In the genomic region with DNA sequence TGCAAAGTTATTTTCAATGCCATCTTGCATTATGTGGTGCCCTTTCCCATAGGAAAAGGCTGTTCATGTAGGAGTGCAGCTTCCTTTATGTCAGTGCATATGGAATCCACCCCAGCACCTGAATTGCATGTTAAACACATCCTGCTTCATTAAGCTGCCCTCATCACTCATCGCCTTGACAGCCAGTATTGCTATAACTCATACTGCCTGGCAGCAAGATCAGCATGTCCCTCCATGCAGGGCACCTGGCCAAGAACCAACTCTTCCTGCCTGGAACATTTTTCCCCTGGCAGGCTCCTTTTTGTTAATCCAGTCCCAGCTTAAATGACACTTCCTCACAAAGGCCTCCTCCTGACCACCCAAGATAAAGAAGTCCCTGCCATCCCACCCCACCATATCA, we compare ENCODE assay signal across 17 cellular contexts. TPM values are rescaled to one million over a fixed set of nuclear protein-coding genes. Genes with fewer than 3 reads are reported as not detected.
DNase-seq lines count a peak whose midpoint lies in the region; ATAC-seq and TF ChIP-seq lines count a peak whose summit lies in the region.
"Had no signal": no experiment of that assay in that cellular context is flagged by ENCODE, and none has a peak within 500 bp of the region (broad histone marks: within the 10 kb centered on the region; RNA-seq: fewer than 3 reads in every experiment).

No MANE protein-coding gene starts in this region.

- intact Hi-C loops in psoas muscle (cut with DNase I): no loop called here
- intact Hi-C loops in Caco-2 (cut with micrococcal nuclease; ENCODE audit: unreplicated experiment): no loop called here

- no peaks in the 10 kb centered on the region for H3K9me3 ChIP-seq in psoas muscle
- no peaks in the 10 kb centered on the region for H3K9me3 ChIP-seq in Caco-2
- H3K9me3 ChIP-seq: sigmoid colon had no signal

- no peak overlapping the region for H3K27ac Mint-ChIP-seq in Caco-2 (ENCODE audit: unreplicated experiment)
- H3K27ac Mint-ChIP-seq in activated CD4-positive, alpha-beta memory T cell treated with anti-CD3 and anti-CD28 coated beads, Interleukin-2, amount 10 ng/mL, durations not matched to agents 7 days and 5 days: no peak overlapping the region
- H3K27ac Mint-ChIP-seq: activated CD4-positive, alpha-beta memory T cell treated with anti-CD3 and anti-CD28 coated beads for 36 hours; stimulated activated naive CD8-positive, alpha-beta T cell treated with anti-CD3 and anti-CD28 coated beads, Interleukin-15, Interleukin-2, amounts not matched to agents 100 ng/mL and 50 ng/mL, for 24 hours had no signal

- no peaks in the 10 kb centered on the region for H3K27me3 Mint-ChIP-seq in Caco-2 (ENCODE audit: insufficient read depth, unreplicated experiment)
- H3K27me3 Mint-ChIP-seq in activated CD4-positive, alpha-beta memory T cell treated with anti-CD3 and anti-CD28 coated beads, Interleukin-2, amount 10 ng/mL, durations not matched to agents 7 days and 5 days: no peaks in the 10 kb centered on the region
- H3K27me3 Mint-ChIP-seq: activated CD4-positive, alpha-beta memory T cell treated with anti-CD3 and anti-CD28 coated beads for 36 hours; naive thymus-derived CD4-positive, alpha-beta T cell; stimulated activated naive CD8-positive, alpha-beta T cell treated with anti-CD3 and anti-CD28 coated beads, Interleukin-15, Interleukin-2, amounts not matched to agents 100 ng/mL and 50 ng/mL, for 24 hours had no signal

- no peaks in the 10 kb centered on the region for H3K36me3 ChIP-seq in psoas muscle (ENCODE audit: insufficient read depth in 1 of 2, low read depth in 1 of 2)
- H3K36me3 ChIP-seq in Caco-2 (ENCODE audit: control insufficient read depth, insufficient read depth, low read length): no peaks in the 10 kb centered on the region
- H3K36me3 ChIP-seq: sigmoid colon had no signal

- H3K36me3 Mint-ChIP-seq in Caco-2 (ENCODE audit: insufficient read depth, unreplicated experiment): no peaks in the 10 kb centered on the region
- H3K36me3 Mint-ChIP-seq in activated CD4-positive, alpha-beta memory T cell treated with anti-CD3 and anti-CD28 coated beads, Interleukin-2, amount 10 ng/mL, durations not matched to agents 7 days and 5 days (ENCODE audit: low read depth): peaks cover 2% of the 10 kb centered on the region
- H3K36me3 Mint-ChIP-seq: activated CD4-positive, alpha-beta memory T cell treated with anti-CD3 and anti-CD28 coated beads for 36 hours had no signal

- DNase-seq in DMS 273 (lab: John Stamatoyannopoulos, UW; ENCODE audit: unreplicated experiment): peak; percentile 43
- DNase-seq in DMS 273 treated with DMSO at 0.1 percent for 48 hours (lab: John Stamatoyannopoulos, UW): no peak
- peak; percentile 87 for DNase-seq in NCI-H446 treated with DMSO at 0.1 percent for 48 hours (lab: John Stamatoyannopoulos, UW)
- peak; percentile 69 to 85 for DNase-seq in dermis microvascular lymphatic vessel endothelial cell (ENCODE audit: low read depth in 2 of 2)
- peak in 1 of 2 donors; percentile 66 for DNase-seq in psoas muscle
- no peak for DNase-seq in Caco-2
- no peak for DNase-seq in activated CD4-positive, alpha-beta memory T cell treated with anti-CD3 and anti-CD28 coated beads, Interleukin-2, amount 10 ng/mL, durations not matched to agents 7 days and 5 days
- no peak for DNase-seq in activated naive CD4-positive, alpha-beta T cell treated with anti-CD3 and anti-CD28 coated beads, Interleukin-2, amount 50 U/mL, for 16 hours
- DNase-seq: activated CD4-positive, alpha-beta memory T cell treated with anti-CD3 and anti-CD28 coated beads for 36 hours; activated effector memory CD4-positive, alpha-beta T cell treated with Interleukin-2 at 50 U/mL for 16 hours; glutamatergic neuron; naive thymus-derived CD4-positive, alpha-beta T cell; NCI-H526; sigmoid colon had no signal

- CTCF ChIA-PET in Caco-2 (lab: Charles Lee): no interaction called here
- CTCF ChIA-PET in activated CD4-positive, alpha-beta memory T cell treated with anti-CD3 and anti-CD28 coated beads, Interleukin-2, amount 10 ng/mL, durations not matched to agents 7 days and 5 days (lab: Charles Lee): interaction anchor here (1.2 kb wide), 1 partner anchor 10 kb away, joined by 3 read pairs; no protein-coding TSS in a partner anchor

- no peaks in the 10 kb centered on the region for H3K4me1 Mint-ChIP-seq in Caco-2 (ENCODE audit: low read depth, unreplicated experiment)
- no peaks in the 10 kb centered on the region for H3K4me1 Mint-ChIP-seq in activated CD4-positive, alpha-beta memory T cell treated with anti-CD3 and anti-CD28 coated beads, Interleukin-2, amount 10 ng/mL, durations not matched to agents 7 days and 5 days

- H3K27ac ChIP-seq in psoas muscle: no peak overlapping the region
- H3K27ac ChIP-seq: 22Rv1, sigmoid colon had no signal

- no peak overlapping the region for H3K4me3 Mint-ChIP-seq in Caco-2 (ENCODE audit: unreplicated experiment)
- H3K4me3 Mint-ChIP-seq in activated CD4-positive, alpha-beta memory T cell treated with anti-CD3 and anti-CD28 coated beads, Interleukin-2, amount 10 ng/mL, durations not matched to agents 7 days and 5 days: no peak overlapping the region
- H3K4me3 Mint-ChIP-seq: activated CD4-positive, alpha-beta memory T cell treated with anti-CD3 and anti-CD28 coated beads for 36 hours; naive thymus-derived CD4-positive, alpha-beta T cell; stimulated activated naive CD8-positive, alpha-beta T cell treated with anti-CD3 and anti-CD28 coated beads, Interleukin-15, Interleukin-2, amounts not matched to agents 100 ng/mL and 50 ng/mL, for 24 hours had no signal

- H3K4me3 ChIP-seq in psoas muscle (no peak overlapping the region), Caco-2 (ENCODE audit: low read depth, low read length) (no peak overlapping the region)
- H3K4me3 ChIP-seq: sigmoid colon had no signal

- POLR2A ChIA-PET in Caco-2 (lab: Charles Lee): no interaction called here
- POLR2A ChIA-PET in activated CD4-positive, alpha-beta memory T cell treated with anti-CD3 and anti-CD28 coated beads, Interleukin-2, amount 10 ng/mL, durations not matched to agents 7 days and 5 days (lab: Charles Lee): no interaction called here

- H3K4me1 ChIP-seq in psoas muscle (no peaks in the 10 kb centered on the region), Caco-2 (peaks cover 5% of the 10 kb centered on the region; the same call in 1 of the 2 replicates)
- H3K4me1 ChIP-seq: sigmoid colon had no signal

- peak in 3 of 4 donors; percentile 78 to 94 (median 91) for ATAC-seq in psoas muscle
- ATAC-seq: left lobe of liver; naive thymus-derived CD4-positive, alpha-beta T cell had no signal

- BruUV-seq in Caco-2 (replicated peaks; lab: Mats Ljungman, UMichigan): no TSS peak

- no peaks in the 10 kb centered on the region for H3K27me3 ChIP-seq in psoas muscle (ENCODE audit: insufficient read depth in 3 of 3, low read length in 2 of 3)
- H3K27me3 ChIP-seq in Caco-2 (replicated peaks; ENCODE audit: control insufficient read depth, insufficient read depth, low read length): no peaks in the 10 kb centered on the region
- H3K27me3 ChIP-seq: sigmoid colon had no signal

- 32 to 48% (median 43%) methylated on average over 1 of the region's 1 CpG for WGBS in psoas muscle, 3 donors

- no peak for TF ChIP-seq CTCF in psoas muscle (IDR thresholded peaks at IDR 0.05)
- TF ChIP-seq CTCF in Caco-2 (IDR thresholded peaks at IDR 0.05; ENCODE audit: insufficient read depth in 1 of 2, low read depth in 1 of 2, low read length in 1 of 2, severe bottlenecking in 1 of 2, unreplicated experiment in 1 of 2): no peak

- no peaks in the 10 kb centered on the region for H3K9me3 Mint-ChIP-seq in Caco-2 (ENCODE audit: unreplicated experiment)
- no peaks in the 10 kb centered on the region for H3K9me3 Mint-ChIP-seq in activated CD4-positive, alpha-beta memory T cell treated with anti-CD3 and anti-CD28 coated beads, Interleukin-2, amount 10 ng/mL, durations not matched to agents 7 days and 5 days
- H3K9me3 Mint-ChIP-seq: activated CD4-positive, alpha-beta memory T cell treated with anti-CD3 and anti-CD28 coated beads for 36 hours; stimulated activated naive CD8-positive, alpha-beta T cell treated with anti-CD3 and anti-CD28 coated beads, Interleukin-15, Interleukin-2, amounts not matched to agents 100 ng/mL and 50 ng/mL, for 24 hours had no signal

RNA-seq across cellular contexts. Expression of a gene that starts 23.5 kb away (rescaled TPM):
- total RNA-seq in dermis microvascular lymphatic vessel endothelial cell (1.5 and 1.9 TPM in 2 replicates), psoas muscle (1 to 10 TPM in 3 of 4 donors, under 1 TPM in 1; 0.91 to 2.7 (median 1.5) TPM), Caco-2 (2022) (4.1 and 4.2 TPM in 2 replicates)
- under 1 TPM; 0.25 to 0.60 (median 0.57) TPM for polyA plus RNA-seq in psoas muscle
- 10 to 100 TPM; 26.1 to 31.7 TPM for total RNA-seq in activated CD4-positive, alpha-beta memory T cell treated with anti-CD3 and anti-CD28 coated beads, Interleukin-2, amount 10 ng/mL, durations not matched to agents 7 days and 5 days

RNA-seq across cellular contexts. Expression of a gene that starts 49.9 kb away (rescaled TPM):
- total RNA-seq in dermis microvascular lymphatic vessel endothelial cell (under 0.01 TPM in 1 of 2 replicates, not detected in the other), psoas muscle (not detected), Caco-2 (2022) (1.7 and 2.1 TPM in 2 replicates)
- polyA plus RNA-seq in psoas muscle: not detected
- under 1 TPM in 1 of 2 experiments, not detected in 1; 0.18 TPM for total RNA-seq in activated CD4-positive, alpha-beta memory T cell treated with anti-CD3 and anti-CD28 coated beads, Interleukin-2, amount 10 ng/mL, durations not matched to agents 7 days and 5 days

Comparison
In these comparisons a context has a peak if more than half of its experiments do, and no peak if none do; other contexts are left out.
1. DNase-seq: peak in DMS 273 (single experiment), NCI-H446 treated with DMSO at 0.1 percent for 48 hours (single experiment) and dermis microvascular lymphatic vessel endothelial cell (2 of 2); none in DMS 273 treated with DMSO at 0.1 percent for 48 hours (single experiment), Caco-2 (0 of 2), activated CD4-positive, alpha-beta memory T cell treated with anti-CD3 and anti-CD28 coated beads, Interleukin-2, amount 10 ng/mL, durations not matched to agents 7 days and 5 days (single experiment) and activated naive CD4-positive, alpha-beta T cell treated with anti-CD3 and anti-CD28 coated beads, Interleukin-2, amount 50 U/mL, for 16 hours (single experiment).